In genomic region chr22:17592201-17592600, GRCh38 we compare ENCODE assay signal across 22 cellular contexts. TPM values are rescaled to one million over a fixed set of nuclear protein-coding genes. Genes with fewer than 3 reads are reported as not detected.
A peak's percentile ranks its signal among the peaks of the same experiment; 100 is the strongest.
DNase-seq lines count a peak whose midpoint lies in the region; ATAC-seq and TF ChIP-seq lines count a peak whose summit lies in the region.
"Had no signal": no experiment of that assay in that cellular context is flagged by ENCODE, and none has a peak within 500 bp of the region (broad histone marks: within the 10 kb centered on the region; RNA-seq: fewer than 3 reads in every experiment).

No MANE protein-coding gene starts in this region.

- H3K4me3 ChIP-seq in A673 (ENCODE audit: low read depth, low read length, poor library complexity, severe bottlenecking) = no peak overlapping the region
- H3K4me3 ChIP-seq in OCI-LY7 (ENCODE audit: low read depth, low read length, poor library complexity, severe bottlenecking) = no peak overlapping the region

- intact Hi-C loops in A673 (cut with micrococcal nuclease; ENCODE audit: unreplicated experiment) = no loop called here
- intact Hi-C loops in OCI-LY7 (cut with micrococcal nuclease; ENCODE audit: unreplicated experiment) = no loop called here
- intact Hi-C loops in posterior vena cava (cut with DNase I) = no loop called here

- H2AFZ ChIP-seq in OCI-LY7 (ENCODE audit: low read length) = no peak overlapping the region

- H3K36me3 Mint-ChIP-seq in endothelial cell (ENCODE audit: low read depth, unreplicated experiment) = peaks cover 51% of the 10 kb centered on the region

- ATAC-seq in SK-N-SH treated with all-trans-retinoic acid at 6 μM for 48 hours = no peak
- no peak for ATAC-seq in HG02852 (IDR thresholded peaks at IDR 0.05; ENCODE audit: unreplicated experiment)

- no peaks in the 10 kb centered on the region for H3K4me1 Mint-ChIP-seq in endothelial cell (ENCODE audit: unreplicated experiment)
- H3K4me1 Mint-ChIP-seq: CD14-positive monocyte had no signal

- BruUV-seq in A673 (replicated peaks; lab: Mats Ljungman, UMichigan) (TSS peak; percentile 82), OCI-LY7 (replicated peaks; lab: Mats Ljungman, UMichigan) (TSS peak; percentile 54)

- H3K79me2 ChIP-seq in OCI-LY7 (ENCODE audit: insufficient read depth, low read depth, low read length) = peaks cover 16% of the 10 kb centered on the region; the same call in 1 of the 2 replicates

- H4K20me1 ChIP-seq in OCI-LY7 (ENCODE audit: insufficient read depth, low read length) = no peaks in the 10 kb centered on the region

- H3K4me3 Mint-ChIP-seq in endothelial cell (ENCODE audit: unreplicated experiment) = peak overlapping the region; percentile 33
- H3K4me3 Mint-ChIP-seq: B cell, CD14-positive monocyte, HFFc6 had no signal

- H3K4me2 ChIP-seq in OCI-LY7 (ENCODE audit: low read length) = no peak overlapping the region
- H3K4me2 ChIP-seq: KMS-11 had no signal

- CTCF ChIA-PET in A673 (lab: Charles Lee) = interaction anchor here (0.6 kb wide), 1 partner anchor 12 kb away, joined by 4 read pairs; no protein-coding TSS in a partner anchor
- CTCF ChIA-PET in OCI-LY7 (lab: Charles Lee; ENCODE audit: unreplicated experiment) = no interaction called here

- DNase-seq in A673 (ENCODE audit: low spot score) (no peak), OCI-LY7 (ENCODE audit: low spot score) (no peak), endothelial cell (ENCODE audit: low spot score) (no peak), posterior vena cava (ENCODE audit: low spot score) (peak; percentile 40), inferior parietal cortex (ENCODE audit: extremely low spot score) (no peak)
- DNase-seq: DMS79 treated with DMSO at 0.1 percent for 48 hours; H7; HFFc6; NCI-H1105; NCI-H146; NCI-H2029; NCI-H2227 treated with DMSO at 0.1 percent for 48 hours; NCI-H510A; NCI-H774; NK-92 treated with Interleukin-12 subunit alpha and Interleukin-12 subunit beta, amount 100 ng/mL, for 24 hours; Right ventricle myocardium superior; SW 1271 had no signal

- H3K27me3 ChIP-seq in A673 (replicated peaks; ENCODE audit: insufficient read depth, low read depth, low read length, poor library complexity) = no peaks in the 10 kb centered on the region

- no peak overlapping the region for H3K27ac Mint-ChIP-seq in endothelial cell (ENCODE audit: unreplicated experiment)
- H3K27ac Mint-ChIP-seq: B cell, HFFc6 had no signal

- H3K27ac ChIP-seq in A673 (ENCODE audit: low read depth, low read length, poor library complexity, severe bottlenecking) = no peak overlapping the region
- H3K27ac ChIP-seq in OCI-LY7 (ENCODE audit: low read depth, low read length, poor library complexity, severe bottlenecking) = no peak overlapping the region
- H3K27ac ChIP-seq: KMS-11 had no signal

- H3K9me3 ChIP-seq in A673 (ENCODE audit: low read depth, low read length, poor library complexity, severe bottlenecking) (no peaks in the 10 kb centered on the region), OCI-LY7 (ENCODE audit: low read length) (peaks cover 12% of the 10 kb centered on the region)

- no peaks in the 10 kb centered on the region for H3K9me2 ChIP-seq in OCI-LY7 (ENCODE audit: insufficient read depth, low read length)

- TF ChIP-seq CTCF in A673 (conservative IDR thresholded peaks at IDR 0.05; ENCODE audit: low read depth, low read length) (no peak), OCI-LY7 (conservative IDR thresholded peaks at IDR 0.05; ENCODE audit: low read length) (no peak), endothelial cell (IDR thresholded peaks at IDR 0.05; ENCODE audit: unreplicated experiment) (no peak)

- no peaks in the 10 kb centered on the region for H3K9me3 Mint-ChIP-seq in endothelial cell (ENCODE audit: unreplicated experiment)
- H3K9me3 Mint-ChIP-seq: CD14-positive monocyte, HFFc6 had no signal

- POLR2A ChIA-PET in A673 (lab: Charles Lee; ENCODE audit: low non-redundant PET) (interaction anchor here (0.7 kb wide), 1 partner anchor 174 kb away, joined by 11 read pairs; no protein-coding TSS in a partner anchor), OCI-LY7 (lab: Charles Lee) (interaction anchor here (1.0 kb wide), 1 partner anchor 27 kb away, joined by 3 read pairs; no protein-coding TSS in a partner anchor)

- H3K36me3 ChIP-seq in A673 (ENCODE audit: insufficient read depth, low read length, poor library complexity, severe bottlenecking) = peaks cover 38% of the 10 kb centered on the region
- H3K36me3 ChIP-seq in OCI-LY7 (ENCODE audit: insufficient read depth, low read length) = peaks cover 64% of the 10 kb centered on the region

- H3K4me1 ChIP-seq in A673 (ENCODE audit: insufficient read depth, low read length, poor library complexity, severe bottlenecking) (no peaks in the 10 kb centered on the region), OCI-LY7 (ENCODE audit: insufficient read depth, low read length, poor library complexity, severe bottlenecking) (peaks cover 37% of the 10 kb centered on the region)

- H3K27me3 Mint-ChIP-seq in endothelial cell (ENCODE audit: unreplicated experiment) = peaks cover 3% of the 10 kb centered on the region
- H3K27me3 Mint-ChIP-seq: B cell had no signal

TF ChIP-seq in SK-N-SH treated with all-trans-retinoic acid at 6 μM for 48 hours, 23 proteins besides CTCF, POLR2A, EP300 and RAD21:
- TF ChIP-seq CSRNP3 (CRISPR knock-in tag; IDR thresholded peaks at IDR 0.05) (no peak), ZFP3 (CRISPR knock-in tag; IDR thresholded peaks at IDR 0.05) (no peak)

RNA-seq across cellular contexts. Expression of gene SLC25A18, which starts 28.9 kb away (rescaled TPM):
- 0.35 and 0.45 TPM in 2 replicates for total RNA-seq in A673 (2021)
- not detected in 2 replicates for total RNA-seq in OCI-LY7 (2014; rRNA removed; shearing (Covaris generic))
- total RNA-seq in OCI-LY7 (2022) = not detected in 2 replicates
- total RNA-seq in endothelial cell (ENCODE audit: unreplicated experiment) = 2.2 TPM
- total RNA-seq in posterior vena cava = 1 to 10 TPM in 1 of 2 donors, under 1 TPM in 1; 0.76 to 1.2 TPM
- total RNA-seq: B cell, HFFc6 had no signal

RNA-seq across cellular contexts. Expression of gene ATP6V1E1, which starts 36.3 kb away (rescaled TPM):
- total RNA-seq in A673 (2021) (105 and 121 TPM in 2 replicates), OCI-LY7 (2022) (100 and 108 TPM in 2 replicates), endothelial cell (ENCODE audit: unreplicated experiment) (80.4 TPM), posterior vena cava (100 to 1,000 TPM; 116 to 126 TPM)
- total RNA-seq in OCI-LY7 (2014; rRNA removed; shearing (Covaris generic)) = 82.2 and 86.5 TPM in 2 replicates

RNA-seq across cellular contexts. Expression of gene BCL2L13, which starts 46.4 kb away (rescaled TPM):
- 48.8 and 52.9 TPM in 2 replicates for total RNA-seq in A673 (2021)
- total RNA-seq in OCI-LY7 (2014; rRNA removed; shearing (Covaris generic)) = 21.7 and 25.2 TPM in 2 replicates
- 38.3 and 41.3 TPM in 2 replicates for total RNA-seq in OCI-LY7 (2022)
- 26.2 TPM for total RNA-seq in endothelial cell (ENCODE audit: unreplicated experiment)
- total RNA-seq in posterior vena cava = 10 to 100 TPM; 28.9 to 34.7 TPM
